Comparison of ENCODE assay signal across 25 cellular contexts in genomic region chr12:105440037-105440664, GRCh38.
"Had no signal": no experiment of that assay in that cellular context is flagged by ENCODE, and none has a peak within 500 bp of the region (broad histone marks: within the 10 kb centered on the region; RNA-seq: fewer than 3 reads in every experiment).

No MANE protein-coding gene starts in this region.

- H3K27me3 Mint-ChIP-seq: progenitor cell of endocrine pancreas had no signal

- H3K4me3 Mint-ChIP-seq: mesothelial cell of epicardium; naive thymus-derived CD4-positive, alpha-beta T cell; natural killer cell treated with Interleukin-12 subunit alpha and Interleukin-12 subunit beta and Interleukin-15 and Interleukin-18, amount 100 ng/mL, for 72 hours; stimulated activated memory B cell treated with anti-CD40 and anti-IgM and Interleukin-4, amounts not matched to agents 10 μg/mL and 1 μg/mL and 100 μg/mL, for 72 hours had no signal

- H3K27ac ChIP-seq: left lung, lower lobe of right lung, ovary, right atrium auricular region, right lobe of liver, stomach, testis, thyroid gland, transverse colon, upper lobe of right lung had no signal

- ATAC-seq: left colon; left lung; lower lobe of right lung; naive thymus-derived CD4-positive, alpha-beta T cell; natural killer cell treated with Interleukin-12 subunit alpha and Interleukin-12 subunit beta and Interleukin-15 and Interleukin-18, amount 100 ng/mL, for 72 hours; right lobe of liver; stimulated activated memory B cell treated with anti-CD40 and anti-IgM and Interleukin-4, amounts not matched to agents 10 μg/mL and 1 μg/mL and 100 μg/mL, for 72 hours; stimulated activated naive CD8-positive, alpha-beta T cell treated with anti-CD3 and anti-CD28 coated beads, Interleukin-15, Interleukin-2, amounts not matched to agents 100 U/mL and 50 U/mL, for 24 hours; upper lobe of right lung had no signal

- H3K4me1 ChIP-seq: left lung, lower lobe of right lung, right lobe of liver, stomach, testis, thyroid gland, transverse colon, upper lobe of right lung had no signal

- H3K4me3 ChIP-seq: left lung, lower lobe of right lung, ovary, right atrium auricular region, right lobe of liver, smooth muscle cell, stomach, testis, thyroid gland, transverse colon, upper lobe of right lung had no signal

- H3K9me3 ChIP-seq: left lung, lower lobe of right lung, ovary, right atrium auricular region, right lobe of liver, testis, thyroid gland, transverse colon, upper lobe of right lung had no signal

- H3K36me3 Mint-ChIP-seq: natural killer cell treated with Interleukin-12 subunit alpha and Interleukin-12 subunit beta and Interleukin-15 and Interleukin-18, amount 100 ng/mL, for 72 hours; stimulated activated memory B cell treated with anti-CD40 and anti-IgM and Interleukin-4, amounts not matched to agents 10 μg/mL and 1 μg/mL and 100 μg/mL, for 72 hours had no signal

- H3K4me1 Mint-ChIP-seq: stimulated activated memory B cell treated with anti-CD40 and anti-IgM and Interleukin-4, amounts not matched to agents 10 μg/mL and 1 μg/mL and 100 μg/mL, for 72 hours had no signal

- H3K4me2 ChIP-seq: smooth muscle cell had no signal

- H3K36me3 ChIP-seq: left lung, lower lobe of right lung, ovary, right atrium auricular region, right lobe of liver, stomach, thyroid gland, transverse colon, upper lobe of right lung had no signal

- DNase-seq: hippocampal formation; left colon; left lung; lower lobe of right lung; mammary epithelial cell; mesendoderm; naive thymus-derived CD4-positive, alpha-beta T cell; ovary; right lobe of liver; stimulated activated CD4-positive, alpha-beta T cell treated with anti-CD3 and anti-CD28 coated beads, Interleukin-1b, Interleukin-23, amount 100 ng/mL, for 48 hours; stimulated activated CD4-positive, alpha-beta T cell treated with anti-CD3 and anti-CD28 coated beads, Interleukin-2, amount 100 ng/mL, for 48 hours; stimulated activated CD4-positive, alpha-beta T cell treated with anti-CD3 and anti-CD28 coated beads, Interleukin-4, amount 100 ng/mL, for 4 hours; stimulated activated CD8-positive, alpha-beta memory T cell treated with anti-CD3 and anti-CD28 coated beads, Interleukin-4, amount 100 ng/mL, for 48 hours; stimulated activated naive CD8-positive, alpha-beta T cell treated with anti-CD3 and anti-CD28 coated beads, Interleukin-15, Interleukin-2, amounts not matched to agents 100 U/mL and 50 U/mL, for 24 hours; stomach; testis; thyroid gland; transverse colon; upper lobe of right lung had no signal

- H3K27me3 ChIP-seq: left lung, ovary, right atrium auricular region, right lobe of liver, stomach, testis, thyroid gland, transverse colon, upper lobe of right lung had no signal

- H3K27ac Mint-ChIP-seq: mesothelial cell of epicardium; naive thymus-derived CD4-positive, alpha-beta T cell; natural killer cell treated with Interleukin-12 subunit alpha and Interleukin-12 subunit beta and Interleukin-15 and Interleukin-18, amount 100 ng/mL, for 72 hours; progenitor cell of endocrine pancreas; stimulated activated memory B cell treated with anti-CD40 and anti-IgM and Interleukin-4, amounts not matched to agents 10 μg/mL and 1 μg/mL and 100 μg/mL, for 72 hours had no signal
